ENCODE assay signal across 13 cellular contexts in the genomic region with DNA sequence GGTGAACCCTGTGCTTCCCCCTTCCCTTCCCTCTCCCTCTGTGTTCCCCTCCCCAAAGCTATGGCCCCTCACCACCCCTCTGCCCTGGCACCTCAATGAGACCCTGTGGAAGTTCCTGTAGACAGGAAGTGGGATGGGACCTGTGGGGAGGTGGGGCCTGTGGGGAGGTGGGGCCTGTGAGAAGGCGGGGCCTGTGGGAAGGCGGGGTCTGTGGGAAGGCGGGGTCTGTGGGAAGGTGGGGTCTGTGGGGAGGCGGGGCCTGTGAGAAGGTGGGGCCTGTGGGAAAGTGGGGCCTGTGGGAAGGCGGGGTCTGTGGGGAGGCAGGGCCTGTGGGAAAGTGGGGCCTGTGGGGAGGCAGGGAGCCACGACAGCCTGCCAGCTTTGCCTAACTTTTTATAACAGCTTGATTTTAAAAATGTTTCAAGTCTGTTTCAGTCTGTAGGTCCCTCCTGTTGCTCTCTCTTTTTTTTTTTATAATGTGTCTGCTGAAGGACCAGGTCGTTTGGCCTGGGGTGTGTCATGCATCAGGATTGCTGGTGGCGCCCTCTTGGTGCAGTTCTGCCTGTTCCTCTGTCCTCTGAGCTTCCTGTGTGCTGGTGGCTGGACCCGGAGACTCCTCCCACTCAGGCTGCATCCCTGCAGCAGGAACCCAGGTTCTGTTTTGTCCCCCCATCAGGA.
DNase-seq lines count a peak whose midpoint lies in the region; ATAC-seq, FAIRE-seq and TF ChIP-seq lines count a peak whose summit lies in the region.
"Had no signal": no experiment of that assay in that cellular context is flagged by ENCODE, and none has a peak within 500 bp of the region (broad histone marks: within the 10 kb centered on the region; RNA-seq: fewer than 3 reads in every experiment).

No MANE protein-coding gene starts in this region.

- TF ChIP-seq POLR2A in GM12891 (IDR thresholded peaks at IDR 0.05; ENCODE audit: low read depth, low read length): no peak

- peaks cover 100% of the 10 kb centered on the region for H3K27me3 Mint-ChIP-seq in Calu3 (ENCODE audit: unreplicated experiment)

- no peak for FAIRE-seq in GM12891 (lab: Jason Lieb, UNC)
- FAIRE-seq: keratinocyte had no signal

- H3K27me3 ChIP-seq in right cardiac atrium (ENCODE audit: control insufficient read depth, insufficient read depth): no peaks in the 10 kb centered on the region

- peaks cover 3% of the 10 kb centered on the region for H3K9me3 Mint-ChIP-seq in Calu3 (ENCODE audit: low read depth, unreplicated experiment)
- H3K9me3 Mint-ChIP-seq: activated T-helper 1 cell treated with anti-CD3 and anti-CD28 coated beads, Interleukin-12 subunit alpha, Interleukin-12 subunit beta, Interleukin-2, Interleukin-4 antibody, amounts not matched to agents 30 ng/mL and 10 ng/mL and 1 ng/mL, durations not matched to agents 14 hours and 24 hours and 36 hours; effector memory CD8-positive, alpha-beta T cell; HFFc6 had no signal

- H3K27ac Mint-ChIP-seq in Calu3 (ENCODE audit: unreplicated experiment): no peak overlapping the region
- H3K27ac Mint-ChIP-seq: activated T-helper 1 cell treated with anti-CD3 and anti-CD28 coated beads, Interleukin-12 subunit alpha, Interleukin-12 subunit beta, Interleukin-2, Interleukin-4 antibody, amounts not matched to agents 30 ng/mL and 10 ng/mL and 1 ng/mL, durations not matched to agents 14 hours and 24 hours and 36 hours; effector memory CD8-positive, alpha-beta T cell; HFFc6 had no signal

- H3K4me3 ChIP-seq in right cardiac atrium (ENCODE audit: low read length): no peak overlapping the region
- H3K4me3 ChIP-seq: skin epidermis had no signal

- TF ChIP-seq CTCF in Calu3 (IDR thresholded peaks at IDR 0.05; ENCODE audit: unreplicated experiment): no peak
- no peak for TF ChIP-seq CTCF in RWPE1 (conservative IDR thresholded peaks at IDR 0.05; ENCODE audit: low read depth)

- peak; percentile 37 to 43 for ATAC-seq in right cardiac atrium
- no peak for ATAC-seq in GM21576 (IDR thresholded peaks at IDR 0.05; ENCODE audit: unreplicated experiment)
- ATAC-seq: effector memory CD8-positive, alpha-beta T cell had no signal

- H3K4me1 ChIP-seq in right cardiac atrium (ENCODE audit: control insufficient read depth, insufficient read depth, low read length): no peaks in the 10 kb centered on the region

- no TSS peak for BruUV-seq in Calu3 (replicated peaks; lab: Mats Ljungman, UMichigan)

- peaks cover 12% of the 10 kb centered on the region for H3K36me3 Mint-ChIP-seq in Calu3 (ENCODE audit: insufficient read depth, unreplicated experiment)

- CTCF ChIA-PET in Calu3 (lab: Charles Lee) (interaction anchor here (0.6 to 1.1 kb wide), 5 partner anchors 9 to 221 kb away, joined by 3 to 7 read pairs (median 3); no protein-coding TSS in a partner anchor), RWPE1 (lab: Yijun Ruan, JAX) (interaction anchor here (0.5 to 1.0 kb wide), 4 partner anchors 11 to 216 kb away, joined by 3 to 6 read pairs (median 4); no protein-coding TSS in a partner anchor)

- POLR2A ChIA-PET in RWPE1 (lab: Yijun Ruan, JAX; ENCODE audit: low non-redundant PET): no interaction called here

- intact Hi-C loops in Calu3 (cut with micrococcal nuclease; ENCODE audit: unreplicated experiment) (no loop called here), right cardiac atrium (cut with DNase I) (no loop called here)

- H3K4me3 Mint-ChIP-seq in Calu3 (ENCODE audit: low read depth, unreplicated experiment): no peak overlapping the region
- H3K4me3 Mint-ChIP-seq: activated T-helper 1 cell treated with anti-CD3 and anti-CD28 coated beads, Interleukin-12 subunit alpha, Interleukin-12 subunit beta, Interleukin-2, Interleukin-4 antibody, amounts not matched to agents 30 ng/mL and 10 ng/mL and 1 ng/mL, durations not matched to agents 14 hours and 24 hours and 36 hours; effector memory CD8-positive, alpha-beta T cell; HFFc6 had no signal

- peak; percentile 48 for DNase-seq in Calu3
- DNase-seq in GM12891 (ENCODE audit: insufficient read length, low spot score): peak; percentile 56
- peak; percentile 63 for DNase-seq in RWPE1 (ENCODE audit: low spot score)
- peak in 1 of 3 donors; percentile 69 for DNase-seq in right cardiac atrium
- no peak for DNase-seq in NCI-H2196 (lab: John Stamatoyannopoulos, UW; ENCODE audit: unreplicated experiment)
- no peak for DNase-seq in NCI-H2029 treated with DMSO at 0.1 percent for 48 hours (lab: John Stamatoyannopoulos, UW)
- no peak for DNase-seq in activated CD4-positive, CD25-positive, alpha-beta regulatory T cell treated with anti-CD3 and anti-CD28 coated beads, Interleukin-2, amount 50 U/mL, for 72 hours
- DNase-seq: effector memory CD8-positive, alpha-beta T cell; HFFc6 had no signal

- 75% methylated on average over 9 of the region's 9 CpGs for WGBS in right cardiac atrium

- no peaks in the 10 kb centered on the region for H3K4me1 Mint-ChIP-seq in Calu3 (ENCODE audit: low read depth, unreplicated experiment)

- H3K9me3 ChIP-seq in right cardiac atrium (ENCODE audit: control insufficient read depth, low read length): no peaks in the 10 kb centered on the region

- H3K27ac ChIP-seq in RWPE1: no peak overlapping the region
- no peak overlapping the region for H3K27ac ChIP-seq in right cardiac atrium (ENCODE audit: low read length)
- H3K27ac ChIP-seq: skin epidermis had no signal

TF ChIP-seq in GM12891, 5 proteins besides CTCF, POLR2A, EP300 and RAD21:
- TF ChIP-seq TAF1 (IDR thresholded peaks at IDR 0.05; ENCODE audit: low read depth, low read length) (no peak), SPI1 (IDR thresholded peaks at IDR 0.05; ENCODE audit: low read depth, low read length) (no peak), PAX5 (IDR thresholded peaks at IDR 0.05; ENCODE audit: insufficient read depth, low read length, severe bottlenecking) (no peak), POU2F2 (IDR thresholded peaks at IDR 0.05; ENCODE audit: low read depth, low read length) (no peak), POLR2AphosphoS5 (IDR thresholded peaks at IDR 0.05; ENCODE audit: low read depth, low read length) (no peak)

Comparison
In these comparisons a context has a peak if more than half of its experiments do, and no peak if none do; other contexts are left out.
1. DNase-seq: peak in Calu3 (single experiment), GM12891 (single experiment) and RWPE1 (single experiment); none in NCI-H2196 (single experiment), NCI-H2029 treated with DMSO at 0.1 percent for 48 hours (single experiment) and activated CD4-positive, CD25-positive, alpha-beta regulatory T cell treated with anti-CD3 and anti-CD28 coated beads, Interleukin-2, amount 50 U/mL, for 72 hours (single experiment).